In genomic region chr7:37571806-37572205, GRCh38 we compare ENCODE assay signal across 29 cellular contexts.
"Had no signal": no experiment of that assay in that cellular context is flagged by ENCODE, and none has a peak within 500 bp of the region (broad histone marks: within the 10 kb centered on the region; RNA-seq: fewer than 3 reads in every experiment).

No MANE protein-coding gene starts in this region.

- ATAC-seq: left cardiac atrium; left lung; mucosa of descending colon; sciatic nerve; stimulated activated naive CD8-positive, alpha-beta T cell treated with anti-CD3 and anti-CD28 coated beads, Interleukin-15, amount 100 ng/mL, for 72 hours had no signal

- H3K4me1 ChIP-seq: left lung, neural progenitor cell, parathyroid adenoma, right atrium auricular region, suprapubic skin, vagina had no signal

- H3K9me3 Mint-ChIP-seq: immature natural killer cell; mesothelial cell of epicardium; nephron; neural progenitor cell; stimulated activated naive CD8-positive, alpha-beta T cell treated with anti-CD3 and anti-CD28 coated beads, Interleukin-15, amount 100 ng/mL, for 72 hours had no signal

- H3K9me3 ChIP-seq: left lung, mucosa of descending colon, right atrium auricular region, suprapubic skin, vagina had no signal

- H3K27ac ChIP-seq: coronary artery, left lung, neural progenitor cell, parathyroid adenoma, right atrium auricular region, suprapubic skin, vagina had no signal

- H3K4me3 Mint-ChIP-seq: immature natural killer cell; mesothelial cell of epicardium; naive B cell; nephron; neural progenitor cell; stimulated activated naive CD8-positive, alpha-beta T cell treated with anti-CD3 and anti-CD28 coated beads, Interleukin-15, amount 100 ng/mL, for 72 hours had no signal

- H3K4me3 ChIP-seq: coronary artery, left lung, mucosa of descending colon, neural progenitor cell, right atrium auricular region, smooth muscle cell, suprapubic skin, vagina had no signal

- H3K36me3 Mint-ChIP-seq: mesothelial cell of epicardium, naive B cell, neural progenitor cell had no signal

- DNase-seq: dermis blood vessel endothelial cell; effector memory CD4-positive, alpha-beta T cell; erythroblast; hypothalamus; immature natural killer cell; islet precursor cell; left cardiac atrium; left lung; mesenchymal stem cell; mucosa of descending colon; naive B cell; stimulated activated CD4-positive, alpha-beta T cell treated with anti-CD3 and anti-CD28 coated beads, Interleukin-12 subunit alpha, Interleukin-12 subunit beta, amount 100 ng/mL, for 4 hours; stimulated activated CD4-positive, alpha-beta T cell treated with anti-CD3 and anti-CD28 coated beads, Interleukin-1b, Interleukin-23, amount 100 ng/mL, for 48 hours; stimulated activated CD4-positive, alpha-beta T cell treated with anti-CD3 and anti-CD28 coated beads, Interleukin-4, amount 100 ng/mL, for 1 hour; stimulated activated CD8-positive, alpha-beta memory T cell treated with anti-CD3 and anti-CD28 coated beads, Interleukin-4, amount 100 ng/mL, for 48 hours; stimulated activated naive CD4-positive, alpha-beta T cell; stimulated activated naive CD8-positive, alpha-beta T cell treated with anti-CD3 and anti-CD28 coated beads, Interleukin-15, amount 100 ng/mL, for 72 hours; trophoblast cell had no signal

- H3K27ac Mint-ChIP-seq: immature natural killer cell; mesothelial cell of epicardium; nephron; neural progenitor cell; progenitor cell of endocrine pancreas; stimulated activated naive CD8-positive, alpha-beta T cell treated with anti-CD3 and anti-CD28 coated beads, Interleukin-15, amount 100 ng/mL, for 72 hours had no signal

- H3K4me1 Mint-ChIP-seq: immature natural killer cell; mesothelial cell of epicardium; naive B cell; nephron; neural progenitor cell; stimulated activated naive CD8-positive, alpha-beta T cell treated with anti-CD3 and anti-CD28 coated beads, Interleukin-15, amount 100 ng/mL, for 72 hours had no signal

- H3K27me3 ChIP-seq: left lung, neural progenitor cell, right atrium auricular region, suprapubic skin, vagina had no signal

- H3K36me3 ChIP-seq: left lung, neural progenitor cell, right atrium auricular region, suprapubic skin, vagina had no signal

- H3K27me3 Mint-ChIP-seq: progenitor cell of endocrine pancreas had no signal
